In the genomic region with DNA sequence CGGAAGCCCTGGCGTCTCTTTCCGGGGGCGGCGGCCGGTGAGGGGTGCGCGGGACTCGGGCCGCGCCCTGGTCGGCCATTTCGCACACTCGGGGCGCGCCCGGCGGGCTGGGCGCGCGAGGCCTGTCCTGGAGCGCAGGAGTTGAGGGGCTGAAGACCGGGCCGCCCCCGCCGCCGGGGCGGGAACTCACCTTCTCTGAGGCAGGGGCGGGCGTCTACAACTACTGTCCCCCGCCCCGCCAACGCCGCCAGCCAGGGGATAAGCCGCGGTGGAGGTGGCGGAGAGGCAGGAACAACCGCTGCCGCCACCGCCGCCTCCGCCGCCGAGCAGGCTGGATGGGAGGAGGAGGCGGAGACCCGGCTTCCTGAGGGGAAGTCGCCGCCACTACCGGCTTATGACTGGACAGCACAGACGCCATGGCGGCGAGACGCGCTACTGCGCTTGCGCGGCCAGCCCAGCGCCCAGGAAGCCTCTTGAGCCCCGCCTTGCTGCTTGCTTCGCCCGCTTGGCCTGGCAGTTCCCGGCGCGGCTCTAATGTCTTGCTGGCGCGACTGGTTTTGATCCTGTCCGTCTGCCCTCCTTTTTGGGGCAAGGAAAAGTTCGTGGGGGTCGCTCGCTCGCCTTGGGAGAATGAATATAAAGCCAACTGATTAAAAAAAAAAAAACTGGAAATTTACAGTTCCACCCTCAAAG, we compare ENCODE assay signal across 8 cellular contexts. TPM values are rescaled to one million over a fixed set of nuclear protein-coding genes. Genes with fewer than 3 reads are reported as not detected.
DNase-seq lines count a peak whose midpoint lies in the region; ATAC-seq and TF ChIP-seq lines count a peak whose summit lies in the region.

A gene (minus strand): TSS at position 348 of the 693 bp plus-strand sequence. CDS start 27,220 bp downstream, outside the sequence.

- peak within 1 kb of the TSS; percentile 97 for H3K9ac ChIP-seq in SU-DHL-6 (ENCODE audit: low read length)

- peaks cover 32% of the 10 kb centered on the region for H3K4me1 Mint-ChIP-seq in activated naive CD8-positive, alpha-beta T cell treated with anti-CD3 and anti-CD28 coated beads, Interleukin-2, amount 10 ng/mL, durations not matched to agents 7 days and 5 days

- 0 to 1% (median 0%) methylated on average over 51 to 71 of the region's 71 CpGs for WGBS in ovary, 3 donors
- WGBS in thymus: under 1% methylated on average over 71 of the region's 71 CpGs

- peaks cover 31% of the 10 kb centered on the region for H3K36me3 Mint-ChIP-seq in activated naive CD8-positive, alpha-beta T cell treated with anti-CD3 and anti-CD28 coated beads, Interleukin-2, amount 10 ng/mL, durations not matched to agents 7 days and 5 days

- no peaks in the 10 kb centered on the region for H3K27me3 Mint-ChIP-seq in activated naive CD8-positive, alpha-beta T cell treated with anti-CD3 and anti-CD28 coated beads, Interleukin-2, amount 10 ng/mL, durations not matched to agents 7 days and 5 days

- POLR2A ChIA-PET in activated naive CD8-positive, alpha-beta T cell treated with anti-CD3 and anti-CD28 coated beads, Interleukin-2, amount 10 ng/mL, durations not matched to agents 7 days and 5 days (lab: Charles Lee): interaction anchor here (1.4 kb wide), 1 partner anchor 39 kb away, joined by 10 read pairs; a partner anchor contains a TSS

- peaks cover 46% of the 10 kb centered on the region for H3K79me2 ChIP-seq in SU-DHL-6 (ENCODE audit: insufficient read depth, low read length)

- H3K9me2 ChIP-seq in SU-DHL-6 (replicated peaks; ENCODE audit: insufficient read depth, low read length): no peaks in the 10 kb centered on the region

- peak within 1 kb of the TSS; percentile 71 for H3K27ac ChIP-seq in SU-DHL-6 (ENCODE audit: low read depth, low read length)
- H3K27ac ChIP-seq in ovary: peak within 1 kb of the TSS; percentile 95 to 96
- H3K27ac ChIP-seq in thymus (ENCODE audit: low read depth): peak within 1 kb of the TSS; percentile 95

- H3K9me3 ChIP-seq in SU-DHL-6 (ENCODE audit: insufficient read depth, low read length): no peaks in the 10 kb centered on the region
- no peaks in the 10 kb centered on the region for H3K9me3 ChIP-seq in ovary
- H3K9me3 ChIP-seq in thymus (ENCODE audit: control insufficient read depth): no peaks in the 10 kb centered on the region

- TF ChIP-seq EP300 in ovary (IDR thresholded peaks at IDR 0.05): no peak

- H4K20me1 ChIP-seq in SU-DHL-6 (ENCODE audit: low read depth, low read length): no peaks in the 10 kb centered on the region

- peaks cover 8% of the 10 kb centered on the region; the same call in 1 of the 2 replicates for H3K36me3 ChIP-seq in SU-DHL-6 (ENCODE audit: low read length)
- no peaks in the 10 kb centered on the region for H3K36me3 ChIP-seq in ovary
- no peaks in the 10 kb centered on the region for H3K36me3 ChIP-seq in thymus (ENCODE audit: control insufficient read depth, insufficient read depth)

- peak; percentile 96 for ATAC-seq in HG02763 (IDR thresholded peaks at IDR 0.05; ENCODE audit: unreplicated experiment)
- ATAC-seq in activated naive CD8-positive, alpha-beta T cell treated with anti-CD3 and anti-CD28 coated beads, Interleukin-2, amount 10 ng/mL, durations not matched to agents 7 days and 5 days (ENCODE audit: low read depth): peak; percentile 97
- peak; percentile 99 for ATAC-seq in Right ventricle myocardium inferior

- TF ChIP-seq POLR2A in ovary (IDR thresholded peaks at IDR 0.05): peak; percentile 86

- peak within 1 kb of the TSS; percentile 88 for H3K4me2 ChIP-seq in SU-DHL-6 (ENCODE audit: low read depth, low read length, poor library complexity, severe bottlenecking)

- H3K4me3 ChIP-seq in GM12875 (ENCODE audit: low read depth, low read length) (peak within 1 kb of the TSS; percentile 59), SU-DHL-6 (ENCODE audit: insufficient read depth, low read length, poor library complexity, severe bottlenecking) (peak within 1 kb of the TSS; percentile 91), ovary (peak within 1 kb of the TSS; percentile 95), thymus (ENCODE audit: low read length) (peak within 1 kb of the TSS; percentile 91)

- H3K27me3 ChIP-seq in SU-DHL-6 (ENCODE audit: low read length) (no peaks in the 10 kb centered on the region), ovary (no peaks in the 10 kb centered on the region), thymus (ENCODE audit: control insufficient read depth, insufficient read depth) (no peaks in the 10 kb centered on the region)

- DNase-seq in NCI-H1417 (lab: John Stamatoyannopoulos, UW): peak; percentile 85 to 93 (median 92)
- peak; percentile 95 for DNase-seq in activated naive CD8-positive, alpha-beta T cell treated with anti-CD3 and anti-CD28 coated beads, Interleukin-2, amount 10 ng/mL, durations not matched to agents 7 days and 5 days
- DNase-seq in Right ventricle myocardium inferior (ENCODE audit: missing footprints): peak; percentile 99
- peak; percentile 91 to 95 (median 93) for DNase-seq in ovary

- intact Hi-C loops in Right ventricle myocardium inferior (cut with DNase I): no loop called here
- intact Hi-C loops in ovary (cut with DNase I): loop anchor here in 1 of 4 donors (10.0 kb wide), 1 partner anchor 109 kb away; no protein-coding TSS in a partner anchor

- H2AFZ ChIP-seq in SU-DHL-6 (ENCODE audit: low read depth, low read length, severe bottlenecking): peak within 1 kb of the TSS; percentile 84

- H3K27ac Mint-ChIP-seq in activated naive CD8-positive, alpha-beta T cell treated with anti-CD3 and anti-CD28 coated beads, Interleukin-2, amount 10 ng/mL, durations not matched to agents 7 days and 5 days: peak within 1 kb of the TSS; percentile 93

- no peaks in the 10 kb centered on the region for H3K9me3 Mint-ChIP-seq in activated naive CD8-positive, alpha-beta T cell treated with anti-CD3 and anti-CD28 coated beads, Interleukin-2, amount 10 ng/mL, durations not matched to agents 7 days and 5 days

- TF ChIP-seq CTCF in GM12875 (IDR thresholded peaks at IDR 0.05; ENCODE audit: borderline replicate concordance, insufficient read depth, low read depth, low read length) (no peak), SU-DHL-6 (IDR thresholded peaks at IDR 0.05; ENCODE audit: insufficient read depth, low read length, poor library complexity, severe bottlenecking) (no peak), ovary (IDR thresholded peaks at IDR 0.05) (no peak)

- H3K4me1 ChIP-seq in ovary (ENCODE audit: insufficient read depth) (peaks cover 7% of the 10 kb centered on the region), thymus (ENCODE audit: control insufficient read depth, insufficient read depth, low read length) (peaks cover 34% of the 10 kb centered on the region)

- peaks cover 29% of the 10 kb centered on the region; the same call in 1 of the 2 replicates for H3F3A ChIP-seq in SU-DHL-6 (ENCODE audit: insufficient read depth)

- H3K4me3 Mint-ChIP-seq in activated naive CD8-positive, alpha-beta T cell treated with anti-CD3 and anti-CD28 coated beads, Interleukin-2, amount 10 ng/mL, durations not matched to agents 7 days and 5 days: peak within 1 kb of the TSS; percentile 92

RNA-seq across cellular contexts. Expression of the gene that starts here (rescaled TPM):
- total RNA-seq in activated naive CD8-positive, alpha-beta T cell treated with anti-CD3 and anti-CD28 coated beads, Interleukin-2, amount 10 ng/mL, durations not matched to agents 7 days and 5 days: 10 to 100 TPM; 21.0 to 21.6 TPM
- total RNA-seq in Right ventricle myocardium inferior (23.8 TPM), ovary (10 to 100 TPM; 17.1 to 24.2 (median 21.4) TPM)
- polyA plus RNA-seq in ovary (10 to 100 TPM; 24.8 to 25.7 TPM), thymus (57.2 TPM)

Comparison
In these comparisons a context has a peak if more than half of its experiments do, and no peak if none do; other contexts are left out.
1. Peak in every context shown above with its lines: DNase-seq, ATAC-seq, H3K4me3 ChIP-seq and H3K27ac ChIP-seq.